Comparison of ENCODE assay signal across 12 cellular contexts in genomic region chr1:160453443-160453842, GRCh38. TPM values are rescaled to one million over a fixed set of nuclear protein-coding genes. Genes with fewer than 3 reads are reported as not detected.
DNase-seq lines count a peak whose midpoint lies in the region; ATAC-seq, FAIRE-seq and TF ChIP-seq lines count a peak whose summit lies in the region.
"Had no signal": no experiment of that assay in that cellular context is flagged by ENCODE, and none has a peak within 500 bp of the region (broad histone marks: within the 10 kb centered on the region; RNA-seq: fewer than 3 reads in every experiment).

No MANE protein-coding gene starts in this region.

- CTCF ChIA-PET in RWPE1 (lab: Yijun Ruan, JAX), result interaction anchor here (0.6 kb wide), 1 partner anchor 77 kb away, joined by 3 read pairs; no protein-coding TSS in a partner anchor

- H3K36me3 ChIP-seq in Karpas-422 (ENCODE audit: insufficient read depth, low read length), result no peaks in the 10 kb centered on the region
- H3K36me3 ChIP-seq: colonic mucosa had no signal

- FAIRE-seq in D721Med (lab: Jason Lieb, UNC), result no peak

- no peaks in the 10 kb centered on the region for H3K27me3 ChIP-seq in Karpas-422 (ENCODE audit: low read length)
- H3K27me3 ChIP-seq: colonic mucosa had no signal

- TF ChIP-seq CTCF in D721Med (IDR thresholded peaks at IDR 0.05; ENCODE audit: insufficient read depth, missing control alignments) (no peak), RWPE1 (conservative IDR thresholded peaks at IDR 0.05; ENCODE audit: low read depth) (no peak)

- peaks cover 35% of the 10 kb centered on the region for H3K4me1 ChIP-seq in Karpas-422 (ENCODE audit: low read length)
- H3K4me1 ChIP-seq: foreskin keratinocyte had no signal

- no peak overlapping the region for H3K9ac ChIP-seq in Karpas-422 (ENCODE audit: low read length)

- H4K20me1 ChIP-seq in Karpas-422 (ENCODE audit: insufficient read depth, low read depth, low read length), result no peaks in the 10 kb centered on the region

- peak overlapping the region; percentile 85 for H2AFZ ChIP-seq in Karpas-422 (ENCODE audit: low read length)

- H3K36me3 Mint-ChIP-seq in stimulated activated naive B cell treated with anti-CD40 and anti-IgM and Interleukin-4, amounts not matched to agents 10 μg/mL and 1 μg/mL and 100 μg/mL, for 72 hours, result peaks cover 7 to 18% of the 10 kb centered on the region in 2 donors

- no peak overlapping the region for H3K4me3 ChIP-seq in Karpas-422 (ENCODE audit: low read length)
- H3K4me3 ChIP-seq: colonic mucosa had no signal

- peak overlapping the region in 1 of 2 donors; percentile 42 for H3K4me3 Mint-ChIP-seq in stimulated activated naive B cell treated with anti-CD40 and anti-IgM and Interleukin-4, amounts not matched to agents 10 μg/mL and 1 μg/mL and 100 μg/mL, for 72 hours

- no peaks in the 10 kb centered on the region for H3K9me2 ChIP-seq in Karpas-422 (replicated peaks; ENCODE audit: insufficient read depth, low read length)

- peaks cover 48 to 76% of the 10 kb centered on the region in 2 donors for H3K4me1 Mint-ChIP-seq in stimulated activated naive B cell treated with anti-CD40 and anti-IgM and Interleukin-4, amounts not matched to agents 10 μg/mL and 1 μg/mL and 100 μg/mL, for 72 hours

- H3K9me3 Mint-ChIP-seq in stimulated activated naive B cell treated with anti-CD40 and anti-IgM and Interleukin-4, amounts not matched to agents 10 μg/mL and 1 μg/mL and 100 μg/mL, for 72 hours, result no peaks in the 10 kb centered on the region

- H3K27ac ChIP-seq in Karpas-422 (ENCODE audit: low read length) (no peak overlapping the region), RWPE1 (no peak overlapping the region)
- H3K27ac ChIP-seq: colonic mucosa, foreskin keratinocyte had no signal

- peak; percentile 27 for DNase-seq in activated naive CD4-positive, alpha-beta T cell treated with Interleukin-2 at 50 U/mL for 16 hours
- DNase-seq in activated naive CD4-positive, alpha-beta T cell treated with anti-CD3 and anti-CD28 coated beads, Interleukin-2, amount 50 U/mL, for 16 hours, result no peak
- DNase-seq in Karpas-422 (no peak), D721Med (ENCODE audit: insufficient read length, low spot score) (no peak), RWPE1 (ENCODE audit: low spot score) (no peak)
- DNase-seq in stimulated activated naive B cell treated with anti-CD40 and anti-IgM and Interleukin-4, amounts not matched to agents 10 μg/mL and 1 μg/mL and 100 μg/mL, for 72 hours, result no peak
- DNase-seq: colonic mucosa, foreskin keratinocyte, left cardiac atrium had no signal

- H3K27me3 Mint-ChIP-seq in stimulated activated naive B cell treated with anti-CD40 and anti-IgM and Interleukin-4, amounts not matched to agents 10 μg/mL and 1 μg/mL and 100 μg/mL, for 72 hours, result no peaks in the 10 kb centered on the region

- ATAC-seq in GM21786 (IDR thresholded peaks at IDR 0.05; ENCODE audit: unreplicated experiment) (peak; percentile 43), HG03469 (IDR thresholded peaks at IDR 0.05; ENCODE audit: unreplicated experiment) (no peak)
- peak in 1 of 2 donors; percentile 45 for ATAC-seq in stimulated activated naive B cell treated with anti-CD40 and anti-IgM and Interleukin-4, amounts not matched to agents 10 μg/mL and 1 μg/mL and 100 μg/mL, for 72 hours (replicated peaks)
- ATAC-seq: foreskin keratinocyte, left cardiac atrium had no signal

- no peaks in the 10 kb centered on the region for H3K79me2 ChIP-seq in Karpas-422 (ENCODE audit: low read length)

- peak overlapping the region; percentile 24 for H3K4me2 ChIP-seq in Karpas-422 (ENCODE audit: low read depth, low read length, poor library complexity, severe bottlenecking)

- POLR2A ChIA-PET in RWPE1 (lab: Yijun Ruan, JAX; ENCODE audit: low non-redundant PET), result no interaction called here

- H3K27ac Mint-ChIP-seq in stimulated activated naive B cell treated with anti-CD40 and anti-IgM and Interleukin-4, amounts not matched to agents 10 μg/mL and 1 μg/mL and 100 μg/mL, for 72 hours, result peak overlapping the region; percentile 90

- no peaks in the 10 kb centered on the region for H3K9me3 ChIP-seq in Karpas-422 (ENCODE audit: low read length)
- H3K9me3 ChIP-seq: colonic mucosa had no signal

RNA-seq across cellular contexts. Expression of gene VANGL2, which starts 53.1 kb away (rescaled TPM):
- total RNA-seq in Karpas-422 (2014; rRNA removed; shearing (Covaris generic); ENCODE audit: low replicate concordance), result 0.07 TPM in 1 of 2 replicates, not detected in the other
- total RNA-seq: osteoblast had no signal
